Comparison of ENCODE assay signal across 12 cellular contexts in genomic region chr4:110411599-110412011, GRCh38.
A peak's percentile ranks its signal among the peaks of the same experiment; 100 is the strongest.
DNase-seq lines count a peak whose midpoint lies in the region; ATAC-seq and TF ChIP-seq lines count a peak whose summit lies in the region.
"Had no signal": no experiment of that assay in that cellular context is flagged by ENCODE, and none has a peak within 500 bp of the region (broad histone marks: within the 10 kb centered on the region; RNA-seq: fewer than 3 reads in every experiment).

No MANE protein-coding gene starts in this region.

- no peaks in the 10 kb centered on the region for H3K36me3 ChIP-seq in DND-41 (ENCODE audit: insufficient read depth, low read length)
- no peaks in the 10 kb centered on the region for H3K36me3 ChIP-seq in colonic mucosa
- H3K36me3 ChIP-seq: ascending aorta, heart right ventricle had no signal

- H3K9me3 ChIP-seq in DND-41 (ENCODE audit: insufficient read depth, low read length, severe bottlenecking) (no peaks in the 10 kb centered on the region), colonic mucosa (no peaks in the 10 kb centered on the region)
- no peaks in the 10 kb centered on the region for H3K9me3 ChIP-seq in CD4-positive, alpha-beta T cell (ENCODE audit: control insufficient read depth, low read length)
- H3K9me3 ChIP-seq: ascending aorta, heart right ventricle had no signal

- H3K9ac ChIP-seq in DND-41 (ENCODE audit: low read depth, low read length) (no peak overlapping the region), colonic mucosa (ENCODE audit: low read depth in 2 of 2, low read length in 2 of 2) (peak overlapping the region in 1 of 2 donors; percentile 34)

- CTCF ChIA-PET in CD4-positive, alpha-beta T cell (lab: Charles Lee), result no interaction called here

- POLR2A ChIA-PET in CD4-positive, alpha-beta T cell (lab: Charles Lee), result no interaction called here

- H3K4me1 ChIP-seq in DND-41 (ENCODE audit: insufficient read depth, low read length) (peaks cover 20% of the 10 kb centered on the region), colonic mucosa (no peaks in the 10 kb centered on the region)
- H3K4me1 ChIP-seq: ascending aorta had no signal

- peaks cover 29% of the 10 kb centered on the region for H3K4me1 Mint-ChIP-seq in mesothelial cell of epicardium
- no peaks in the 10 kb centered on the region for H3K4me1 Mint-ChIP-seq in CD4-positive, alpha-beta T cell (ENCODE audit: low read depth)
- H3K4me1 Mint-ChIP-seq: CD4-positive, alpha-beta memory T cell had no signal

- peak overlapping the region; percentile 92 for H3K27ac Mint-ChIP-seq in mesothelial cell of epicardium
- no peak overlapping the region for H3K27ac Mint-ChIP-seq in CD4-positive, alpha-beta T cell

- peaks cover 6% of the 10 kb centered on the region for H3K9me3 Mint-ChIP-seq in mesothelial cell of epicardium
- no peaks in the 10 kb centered on the region for H3K9me3 Mint-ChIP-seq in CD4-positive, alpha-beta T cell

- no peaks in the 10 kb centered on the region for H4K20me1 ChIP-seq in DND-41 (ENCODE audit: insufficient read depth, low read length)

- peak overlapping the region; percentile 83 for H3K4me3 Mint-ChIP-seq in mesothelial cell of epicardium
- H3K4me3 Mint-ChIP-seq in CD4-positive, alpha-beta T cell, result no peak overlapping the region

- no peak for DNase-seq in DND-41
- peak; percentile 56 to 58 for DNase-seq in NCI-H187 (lab: John Stamatoyannopoulos, UW)
- peak; percentile 26 for DNase-seq in colonic mucosa
- no peak for DNase-seq in mesothelial cell of epicardium (ENCODE audit: low spot score in 2 of 2, unreplicated experiment in 2 of 2)
- no peak for DNase-seq in CD4-positive, alpha-beta T cell
- no peak for DNase-seq in activated effector memory CD4-positive, alpha-beta T cell treated with Interleukin-2 at 50 U/mL for 16 hours
- DNase-seq in NCI-H146 treated with DMSO at 0.1 percent for 48 hours (lab: John Stamatoyannopoulos, UW; ENCODE audit: unreplicated experiment), result no peak
- no peak for DNase-seq in NCI-H2171 treated with DMSO at 0.1 percent for 48 hours (lab: John Stamatoyannopoulos, UW)
- DNase-seq: CD4-positive, alpha-beta memory T cell; heart right ventricle; NCI-H2029 had no signal

- no peak overlapping the region for H3K4me2 ChIP-seq in DND-41 (ENCODE audit: insufficient read depth, low read length)

- no peaks in the 10 kb centered on the region for H3K79me2 ChIP-seq in DND-41 (ENCODE audit: insufficient read depth, low read length)

- no peak for TF ChIP-seq CTCF in DND-41 (IDR thresholded peaks at IDR 0.05; ENCODE audit: borderline replicate concordance, extremely low read depth, low read length, poor library complexity, severe bottlenecking)
- no peak for TF ChIP-seq CTCF in colonic mucosa (IDR thresholded peaks at IDR 0.05)
- no peak for TF ChIP-seq CTCF in mesothelial cell of epicardium (IDR thresholded peaks at IDR 0.05; ENCODE audit: unreplicated experiment)
- no peak for TF ChIP-seq CTCF in CD4-positive, alpha-beta T cell (IDR thresholded peaks at IDR 0.05)

- H3K4me3 ChIP-seq in DND-41 (ENCODE audit: low read depth in 1 of 2, low read length in 2 of 2) (no peak overlapping the region), colonic mucosa (no peak overlapping the region)
- H3K4me3 ChIP-seq: ascending aorta, heart right ventricle had no signal

- no peak for ATAC-seq in DND-41 (ENCODE audit: insufficient read depth, low read depth)
- ATAC-seq in CD4-positive, alpha-beta T cell (ENCODE audit: poor library complexity), result no peak
- ATAC-seq: heart right ventricle had no signal

- H3K27me3 Mint-ChIP-seq in mesothelial cell of epicardium (ENCODE audit: low read depth), result no peaks in the 10 kb centered on the region
- H3K27me3 Mint-ChIP-seq in CD4-positive, alpha-beta T cell, result peaks cover 23% of the 10 kb centered on the region

- 0 out of 2 replicates have a peak overlapping the region, but pooled peaks have one; percentile 55 for H2AFZ ChIP-seq in DND-41 (ENCODE audit: low read depth, low read length)

- intact Hi-C loops in colonic mucosa (cut with DNase I), result no loop called here
- intact Hi-C loops in CD4-positive, alpha-beta T cell (cut with DNase I, micrococcal nuclease), result no loop called here

- H3K36me3 Mint-ChIP-seq in mesothelial cell of epicardium, result peaks cover 11% of the 10 kb centered on the region
- H3K36me3 Mint-ChIP-seq in CD4-positive, alpha-beta T cell (ENCODE audit: low read depth), result no peaks in the 10 kb centered on the region
- H3K36me3 Mint-ChIP-seq: CD4-positive, alpha-beta memory T cell had no signal

- H3K27me3 ChIP-seq in DND-41 (ENCODE audit: insufficient read depth, low read length, poor library complexity) (no peaks in the 10 kb centered on the region), colonic mucosa (no peaks in the 10 kb centered on the region)
- peaks cover 5% of the 10 kb centered on the region for H3K27me3 ChIP-seq in CD4-positive, alpha-beta T cell (ENCODE audit: control insufficient read depth, insufficient read depth, low read length)
- H3K27me3 ChIP-seq: ascending aorta had no signal

- H3K27ac ChIP-seq in DND-41 (ENCODE audit: low read length) (no peak overlapping the region), colonic mucosa (peak overlapping the region; percentile 57)
- H3K27ac ChIP-seq in CD4-positive, alpha-beta T cell (ENCODE audit: low read depth, low read length), result no peak overlapping the region
- H3K27ac ChIP-seq: ascending aorta, heart right ventricle had no signal

Comparison
In these comparisons a context has a peak if more than half of its experiments do, and no peak if none do; other contexts are left out.
1. DNase-seq: peak in NCI-H187 (2 of 2) and colonic mucosa (single experiment); none in DND-41 (single experiment), mesothelial cell of epicardium (0 of 2), CD4-positive, alpha-beta T cell (0 of 10), activated effector memory CD4-positive, alpha-beta T cell treated with Interleukin-2 at 50 U/mL for 16 hours (single experiment), NCI-H146 treated with DMSO at 0.1 percent for 48 hours (single experiment) and NCI-H2171 treated with DMSO at 0.1 percent for 48 hours (single experiment).